Comparison of ENCODE assay signal across 9 cellular contexts in genomic region chr3:184156522-184156955, GRCh38. TPM values are rescaled to one million over a fixed set of nuclear protein-coding genes. Genes with fewer than 3 reads are reported as not detected.
DNase-seq lines count a peak whose midpoint lies in the region; ATAC-seq and TF ChIP-seq lines count a peak whose summit lies in the region.
"Had no signal": no experiment of that assay in that cellular context is flagged by ENCODE, and none has a peak within 500 bp of the region (broad histone marks: within the 10 kb centered on the region; RNA-seq: fewer than 3 reads in every experiment).

No MANE protein-coding gene starts in this region.

- intact Hi-C loops in CD4-positive, alpha-beta memory T cell (cut with micrococcal nuclease) = no loop called here
- intact Hi-C loops in Right ventricle myocardium superior (cut with DNase I) = no loop called here

- H3K9me3 Mint-ChIP-seq in CD4-positive, alpha-beta memory T cell = peaks cover 0 to 3% (median 0%) of the 10 kb centered on the region in 8 donors
- H3K9me3 Mint-ChIP-seq in activated naive CD4-positive, alpha-beta T cell treated with anti-CD3 and anti-CD28 coated beads, Interleukin-2, amount 50 U/mL, for 72 hours = no peaks in the 10 kb centered on the region

- peak overlapping the region; percentile 31 to 95 (median 93) for H3K27ac Mint-ChIP-seq in CD4-positive, alpha-beta memory T cell
- H3K27ac Mint-ChIP-seq in activated naive CD4-positive, alpha-beta T cell treated with anti-CD3 and anti-CD28 coated beads, Interleukin-2, amount 50 U/mL, for 72 hours = peak overlapping the region; percentile 44 to 90

- H3K4me3 ChIP-seq in CD4-positive, alpha-beta memory T cell (ENCODE audit: low read length in 2 of 2) = peak overlapping the region in 1 of 2 donors; percentile 56

- POLR2A ChIA-PET in CD4-positive, alpha-beta memory T cell (lab: Charles Lee; ENCODE audit: partially characterized antibody) = interaction anchor here (0.6 to 1.8 kb wide), 4 partner anchors 14 to 271 kb away, joined by 3 to 18 read pairs (median 5); partner anchors contain the start of gene EIF2B5

- no peaks in the 10 kb centered on the region for H3K27me3 Mint-ChIP-seq in CD4-positive, alpha-beta memory T cell

- H3K36me3 Mint-ChIP-seq in CD4-positive, alpha-beta memory T cell = peaks cover 0 to 6% of the 10 kb centered on the region in 2 donors
- H3K36me3 Mint-ChIP-seq in activated naive CD4-positive, alpha-beta T cell treated with anti-CD3 and anti-CD28 coated beads, Interleukin-2, amount 50 U/mL, for 72 hours = peaks cover 0 to 4% of the 10 kb centered on the region in 2 donors

- no peaks in the 10 kb centered on the region for H3K27me3 ChIP-seq in CD4-positive, alpha-beta memory T cell (ENCODE audit: insufficient read depth, low read length)

- ATAC-seq in activated naive CD4-positive, alpha-beta T cell treated with anti-CD3 and anti-CD28 coated beads, Interleukin-2, amount 50 U/mL, for 72 hours = no peak
- ATAC-seq in Right ventricle myocardium superior (ENCODE audit: poor library complexity) (peak; percentile 61), omental fat pad (ENCODE audit: low FRiP score) (peak; percentile 54), HG03520 (IDR thresholded peaks at IDR 0.05; ENCODE audit: unreplicated experiment) (no peak), HG03039 (IDR thresholded peaks at IDR 0.05; ENCODE audit: unreplicated experiment) (no peak)

- H3K4me1 ChIP-seq in CD4-positive, alpha-beta memory T cell (ENCODE audit: insufficient read depth, low read length) = peaks cover 32% of the 10 kb centered on the region

- no peaks in the 10 kb centered on the region for H3K36me3 ChIP-seq in CD4-positive, alpha-beta memory T cell (ENCODE audit: insufficient read depth, low read length)

- no peaks in the 10 kb centered on the region for H3K9me3 ChIP-seq in CD4-positive, alpha-beta memory T cell (ENCODE audit: control insufficient read depth in 1 of 2, low read length in 2 of 2)

- TF ChIP-seq CTCF in omental fat pad (IDR thresholded peaks at IDR 0.05) = no peak

- H3K4me3 Mint-ChIP-seq in CD4-positive, alpha-beta memory T cell = peak overlapping the region; percentile 91 to 97 (median 95)

- H3K27ac ChIP-seq in CD4-positive, alpha-beta memory T cell (ENCODE audit: low read depth, low read length) = peak overlapping the region; percentile 59

- H3K4me1 Mint-ChIP-seq in CD4-positive, alpha-beta memory T cell = peaks cover 26 to 43% (median 33%) of the 10 kb centered on the region in 4 donors

- CTCF ChIA-PET in CD4-positive, alpha-beta memory T cell (lab: Charles Lee; ENCODE audit: partially characterized antibody) = interaction anchor here (0.8 to 1.4 kb wide), 2 partner anchors 15 to 93 kb away, joined by 3 to 5 read pairs; partner anchors contain the start of gene EEF1AKMT4

- no peak for DNase-seq in CD4-positive, alpha-beta memory T cell
- DNase-seq in HT1080 (ENCODE audit: low read depth) = peak; percentile 44
- DNase-seq in activated naive CD4-positive, alpha-beta T cell treated with anti-CD3 and anti-CD28 coated beads, Interleukin-2, amount 50 U/mL, for 72 hours (ENCODE audit: low spot score in 2 of 2) = no peak
- peak; percentile 75 for DNase-seq in Right ventricle myocardium superior
- no peak for DNase-seq in omental fat pad (ENCODE audit: low spot score)
- DNase-seq in NCI-H2029 (lab: John Stamatoyannopoulos, UW) = no peak

RNA-seq across cellular contexts. Expression of gene DVL3, which starts 1.4 kb away (rescaled TPM):
- total RNA-seq in CD4-positive, alpha-beta memory T cell = 10 to 100 TPM; 43.3 to 46.4 TPM
- 10 to 100 TPM in 1 of 2 donors, 1 to 10 TPM in 1; 3.0 to 14.1 TPM for polyA plus RNA-seq in CD4-positive, alpha-beta memory T cell
- total RNA-seq in HT1080 (2014; rRNA removed; shearing (Covaris generic)) = 38.6 and 46.8 TPM in 2 replicates
- 35.6 and 40.9 TPM in 2 replicates for polyA plus RNA-seq in HT1080 (2015; cell fraction: cytosol; rRNA removed)
- polyA plus RNA-seq in HT1080 (2015; cell fraction: nucleus; rRNA removed) = 121 TPM in 2 replicates
- total RNA-seq in activated naive CD4-positive, alpha-beta T cell treated with anti-CD3 and anti-CD28 coated beads, Interleukin-2, amount 50 U/mL, for 72 hours = 10 to 100 TPM; 30.1 to 41.7 TPM
- total RNA-seq in Right ventricle myocardium superior = 60.6 TPM
- total RNA-seq in omental fat pad = 10 to 100 TPM; 34.9 to 46.0 (median 43.2) TPM

RNA-seq across cellular contexts. Expression of gene AP2M1, which starts 18.1 kb away (rescaled TPM):
- total RNA-seq in CD4-positive, alpha-beta memory T cell = 100 to 1,000 TPM; 206 to 208 TPM
- 100 to 1,000 TPM; 254 to 312 TPM for polyA plus RNA-seq in CD4-positive, alpha-beta memory T cell
- 840 and 907 TPM in 2 replicates for total RNA-seq in HT1080 (2014; rRNA removed; shearing (Covaris generic))
- polyA plus RNA-seq in HT1080 (2015; cell fraction: cytosol; rRNA removed) = 814 and 918 TPM in 2 replicates
- 836 and 874 TPM in 2 replicates for polyA plus RNA-seq in HT1080 (2015; cell fraction: nucleus; rRNA removed)
- 100 to 1,000 TPM; 207 to 288 TPM for total RNA-seq in activated naive CD4-positive, alpha-beta T cell treated with anti-CD3 and anti-CD28 coated beads, Interleukin-2, amount 50 U/mL, for 72 hours
- total RNA-seq in Right ventricle myocardium superior (253 TPM), omental fat pad (100 to 1,000 TPM; 240 to 284 (median 246) TPM)

RNA-seq across cellular contexts. Expression of gene EIF2B5, which starts 21.4 kb away (rescaled TPM):
- total RNA-seq in CD4-positive, alpha-beta memory T cell = 10 to 100 TPM; 82.3 to 87.6 TPM
- polyA plus RNA-seq in CD4-positive, alpha-beta memory T cell = 10 to 100 TPM; 59.6 to 69.4 TPM
- total RNA-seq in HT1080 (2014; rRNA removed; shearing (Covaris generic)) = 85.0 and 88.4 TPM in 2 replicates
- 64.7 and 65.7 TPM in 2 replicates for polyA plus RNA-seq in HT1080 (2015; cell fraction: cytosol; rRNA removed)
- polyA plus RNA-seq in HT1080 (2015; cell fraction: nucleus; rRNA removed) = 143 and 152 TPM in 2 replicates
- 10 to 100 TPM; 48.6 to 56.1 TPM for total RNA-seq in activated naive CD4-positive, alpha-beta T cell treated with anti-CD3 and anti-CD28 coated beads, Interleukin-2, amount 50 U/mL, for 72 hours
- total RNA-seq in Right ventricle myocardium superior = 31.4 TPM
- total RNA-seq in omental fat pad = 10 to 100 TPM; 28.5 to 50.3 (median 38.7) TPM

RNA-seq across cellular contexts. Expression of gene ABCF3, which starts 29.5 kb away (rescaled TPM):
- 100 to 1,000 TPM; 122 to 124 TPM for total RNA-seq in CD4-positive, alpha-beta memory T cell
- 10 to 100 TPM; 32.0 to 55.1 TPM for polyA plus RNA-seq in CD4-positive, alpha-beta memory T cell
- total RNA-seq in HT1080 (2014; rRNA removed; shearing (Covaris generic)) = 49.1 and 72.9 TPM in 2 replicates
- polyA plus RNA-seq in HT1080 (2015; cell fraction: cytosol; rRNA removed) = 30.7 and 33.0 TPM in 2 replicates
- polyA plus RNA-seq in HT1080 (2015; cell fraction: nucleus; rRNA removed) = 146 and 166 TPM in 2 replicates
- 10 to 100 TPM; 76.6 to 81.3 TPM for total RNA-seq in activated naive CD4-positive, alpha-beta T cell treated with anti-CD3 and anti-CD28 coated beads, Interleukin-2, amount 50 U/mL, for 72 hours
- total RNA-seq in Right ventricle myocardium superior = 69.3 TPM
- total RNA-seq in omental fat pad = 10 to 100 TPM; 41.0 to 76.7 (median 64.0) TPM

RNA-seq across cellular contexts. Expression of gene HTR3E, which starts 59.7 kb away (rescaled TPM):
- total RNA-seq in CD4-positive, alpha-beta memory T cell = not detected
- polyA plus RNA-seq in CD4-positive, alpha-beta memory T cell = not detected
- total RNA-seq in HT1080 (2014; rRNA removed; shearing (Covaris generic)) = not detected in 2 replicates
- polyA plus RNA-seq in HT1080 (2015; cell fraction: cytosol; rRNA removed) = not detected in 2 replicates
- not detected in 2 replicates for polyA plus RNA-seq in HT1080 (2015; cell fraction: nucleus; rRNA removed)
- not detected for total RNA-seq in activated naive CD4-positive, alpha-beta T cell treated with anti-CD3 and anti-CD28 coated beads, Interleukin-2, amount 50 U/mL, for 72 hours
- total RNA-seq in Right ventricle myocardium superior = not detected
- not detected for total RNA-seq in omental fat pad
- total RNA-seq: T-helper 2 cell treated with Interferon-gamma antibody and Interleukin-4, amounts not matched to agents 100 ng/mL and 5 ng/mL, for 36 hours had no signal

Comparison
In these comparisons a context has a peak if more than half of its experiments do, and no peak if none do; other contexts are left out.
1. DNase-seq: peak in HT1080 (single experiment) and Right ventricle myocardium superior (single experiment); none in CD4-positive, alpha-beta memory T cell (0 of 5), activated naive CD4-positive, alpha-beta T cell treated with anti-CD3 and anti-CD28 coated beads, Interleukin-2, amount 50 U/mL, for 72 hours (0 of 2), omental fat pad (single experiment) and NCI-H2029 (single experiment).
2. ATAC-seq: peak in Right ventricle myocardium superior (single experiment) and omental fat pad (single experiment); none in activated naive CD4-positive, alpha-beta T cell treated with anti-CD3 and anti-CD28 coated beads, Interleukin-2, amount 50 U/mL, for 72 hours (0 of 2), HG03520 (single experiment) and HG03039 (single experiment).